Comparison of ENCODE assay signal across 8 cellular contexts in the genomic region with DNA sequence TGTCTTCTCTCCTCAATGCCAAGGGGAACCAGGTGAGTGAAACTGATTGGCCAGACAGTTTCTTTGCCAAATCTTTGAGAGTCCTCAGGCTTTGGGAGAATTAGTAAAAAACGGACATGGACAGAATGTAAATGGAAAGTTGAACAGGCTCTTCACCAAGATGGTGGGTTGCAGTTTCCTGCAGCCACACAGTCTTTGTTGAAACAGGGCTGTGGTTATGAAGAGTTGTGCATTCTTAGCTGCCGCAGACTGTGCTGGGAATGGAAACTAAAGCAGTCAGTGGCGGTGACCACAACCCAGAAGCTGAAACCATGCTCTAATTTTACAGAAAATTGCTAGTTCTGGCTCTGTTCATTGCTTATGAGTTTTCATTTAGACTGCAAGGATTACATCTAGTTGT. TPM values are rescaled to one million over a fixed set of nuclear protein-coding genes. Genes with fewer than 3 reads are reported as not detected.
DNase-seq lines count a peak whose midpoint lies in the region; ATAC-seq, FAIRE-seq and TF ChIP-seq lines count a peak whose summit lies in the region.

No MANE protein-coding gene starts in this region.

- FAIRE-seq in small intestine (lab: Jason Lieb, UNC), result no peak

- TF ChIP-seq CTCF in gastrocnemius medialis (IDR thresholded peaks at IDR 0.05 in 4 of 5, conservative IDR thresholded peaks at IDR 0.05 in 1 of 5), result no peak

- H3K27ac ChIP-seq in small intestine (ENCODE audit: low read depth in 1 of 2, low read length in 1 of 2) (peak overlapping the region; percentile 37 to 56), gastrocnemius medialis (no peak overlapping the region)

- H3K4me1 ChIP-seq in small intestine (ENCODE audit: control insufficient read depth in 2 of 2, insufficient read depth in 1 of 2, low read depth in 1 of 2, low read length in 1 of 2), result peaks cover 0 to 2% of the 10 kb centered on the region in 2 donors
- H3K4me1 ChIP-seq in gastrocnemius medialis, result no peaks in the 10 kb centered on the region

- intact Hi-C loops in activated CD4-positive, alpha-beta memory T cell treated with anti-CD3 and anti-CD28 coated beads for 36 hours (cut with micrococcal nuclease), result loop anchor here (1.0 to 2.0 kb wide), 3 partner anchors 28 to 75 kb away; no protein-coding TSS in a partner anchor
- intact Hi-C loops in gastrocnemius medialis (cut with DNase I; ENCODE audit: low total_unique reads), result no loop called here

- H3K36me3 ChIP-seq in small intestine (ENCODE audit: control insufficient read depth in 2 of 2, insufficient read depth in 2 of 2, low read length in 2 of 2) (peaks cover 0 to 14% of the 10 kb centered on the region in 2 donors), MG63 (no peaks in the 10 kb centered on the region), gastrocnemius medialis (peaks cover 0 to 36% of the 10 kb centered on the region in 2 donors), H7 (replicated peaks; ENCODE audit: control insufficient read depth, insufficient read depth, low read length) (no peaks in the 10 kb centered on the region; the same call in 1 of the 2 replicates)

- H3K9me3 ChIP-seq in small intestine (ENCODE audit: control insufficient read depth, low read depth), result no peaks in the 10 kb centered on the region
- no peaks in the 10 kb centered on the region for H3K9me3 ChIP-seq in MG63
- no peaks in the 10 kb centered on the region for H3K9me3 ChIP-seq in gastrocnemius medialis

- POLR2A ChIA-PET in activated CD4-positive, alpha-beta memory T cell treated with anti-CD3 and anti-CD28 coated beads for 36 hours (lab: Charles Lee), result interaction anchor here (1.0 to 2.3 kb wide), 6 partner anchors 10 to 144 kb away, joined by 3 to 14 read pairs (median 4); partner anchors contain the start of gene ARHGEF3

- H3K36me3 Mint-ChIP-seq in activated CD4-positive, alpha-beta memory T cell treated with anti-CD3 and anti-CD28 coated beads for 36 hours, result peaks cover 51% of the 10 kb centered on the region

- in situ Hi-C loops in gastrocnemius medialis (cut with MboI; ENCODE audit: low sequenced_read_pairs in 4 of 4), result no loop called here

- peak overlapping the region; percentile 52 for H3K4me3 Mint-ChIP-seq in activated CD4-positive, alpha-beta memory T cell treated with anti-CD3 and anti-CD28 coated beads for 36 hours

- H3K4me1 Mint-ChIP-seq in activated CD4-positive, alpha-beta memory T cell treated with anti-CD3 and anti-CD28 coated beads for 36 hours (ENCODE audit: low read depth), result peaks cover 32% of the 10 kb centered on the region

- CTCF ChIA-PET in activated CD4-positive, alpha-beta memory T cell treated with anti-CD3 and anti-CD28 coated beads for 36 hours (lab: Charles Lee), result interaction anchor here (0.6 to 2.9 kb wide), 5 partner anchors 29 to 264 kb away, joined by 3 to 46 read pairs (median 6); partner anchors contain the start of gene ARHGEF3

- H3K27ac Mint-ChIP-seq in activated CD4-positive, alpha-beta memory T cell treated with anti-CD3 and anti-CD28 coated beads for 36 hours, result peak overlapping the region; percentile 83

- no peak for TF ChIP-seq POLR2A in gastrocnemius medialis (IDR thresholded peaks at IDR 0.05)

- H3K27me3 Mint-ChIP-seq in activated CD4-positive, alpha-beta memory T cell treated with anti-CD3 and anti-CD28 coated beads for 36 hours, result no peaks in the 10 kb centered on the region

- no peaks in the 10 kb centered on the region for H3K9me3 Mint-ChIP-seq in activated CD4-positive, alpha-beta memory T cell treated with anti-CD3 and anti-CD28 coated beads for 36 hours

- DNase-seq in activated CD4-positive, alpha-beta memory T cell treated with anti-CD3 and anti-CD28 coated beads for 36 hours, result peak; percentile 86
- DNase-seq in small intestine, result peak; percentile 61
- DNase-seq in MG63, result no peak
- DNase-seq in gastrocnemius medialis, result no peak
- no peak for DNase-seq in H7
- DNase-seq in NCI-H2171 treated with DMSO at 0.1 percent for 48 hours (lab: John Stamatoyannopoulos, UW), result no peak

- ATAC-seq in GM18861 (IDR thresholded peaks at IDR 0.05; ENCODE audit: unreplicated experiment) (peak; percentile 90), HG03025 (IDR thresholded peaks at IDR 0.05; ENCODE audit: low FRiP score, unreplicated experiment) (peak; percentile 88), gastrocnemius medialis (no peak)

- H3K27me3 ChIP-seq in small intestine (ENCODE audit: control insufficient read depth in 2 of 2, insufficient read depth in 2 of 2, low read length in 2 of 2) (no peaks in the 10 kb centered on the region), MG63 (no peaks in the 10 kb centered on the region), gastrocnemius medialis (no peaks in the 10 kb centered on the region), H7 (ENCODE audit: control insufficient read depth, insufficient read depth, low read length) (no peaks in the 10 kb centered on the region)

- 69 to 91% (median 73%) methylated on average over 3 of the region's 3 CpGs for WGBS in small intestine, 3 donors

- H3K4me3 ChIP-seq in small intestine (ENCODE audit: low read depth in 1 of 2, low read length in 2 of 2) (no peak overlapping the region), MG63 (no peak overlapping the region), gastrocnemius medialis (no peak overlapping the region), H7 (ENCODE audit: insufficient read depth, low read depth, low read length) (no peak overlapping the region)

RNA-seq across cellular contexts. Expression of gene TASOR, which starts 42.1 kb away (rescaled TPM):
- 10 to 100 TPM; 71.8 to 81.3 TPM for total RNA-seq in activated CD4-positive, alpha-beta memory T cell treated with anti-CD3 and anti-CD28 coated beads for 36 hours
- 10 to 100 TPM; 16.8 to 20.9 (median 20.1) TPM for polyA plus RNA-seq in small intestine
- total RNA-seq in MG63 (2014; rRNA removed; shearing (Covaris generic); ENCODE audit: low replicate concordance), result 24.1 and 49.1 TPM in 2 replicates
- 10 to 100 TPM; 15.4 to 47.2 (median 31.8) TPM for total RNA-seq in gastrocnemius medialis
- total RNA-seq in H7 (2014; rRNA removed; shearing (Covaris generic)), result 39.6 and 45.8 TPM in 2 replicates

Comparison
In these comparisons a context has a peak if more than half of its experiments do, and no peak if none do; other contexts are left out.
1. ATAC-seq: peak in GM18861 (single experiment) and HG03025 (single experiment); none in gastrocnemius medialis (0 of 2).
2. DNase-seq: peak in activated CD4-positive, alpha-beta memory T cell treated with anti-CD3 and anti-CD28 coated beads for 36 hours (single experiment) and small intestine (single experiment); none in MG63 (single experiment), gastrocnemius medialis (0 of 2), H7 (single experiment) and NCI-H2171 treated with DMSO at 0.1 percent for 48 hours (single experiment).
3. H3K27ac ChIP-seq: peak in small intestine (2 of 2); none in gastrocnemius medialis (0 of 4).